ENCODE assay signal across 13 cellular contexts in the genomic region with DNA sequence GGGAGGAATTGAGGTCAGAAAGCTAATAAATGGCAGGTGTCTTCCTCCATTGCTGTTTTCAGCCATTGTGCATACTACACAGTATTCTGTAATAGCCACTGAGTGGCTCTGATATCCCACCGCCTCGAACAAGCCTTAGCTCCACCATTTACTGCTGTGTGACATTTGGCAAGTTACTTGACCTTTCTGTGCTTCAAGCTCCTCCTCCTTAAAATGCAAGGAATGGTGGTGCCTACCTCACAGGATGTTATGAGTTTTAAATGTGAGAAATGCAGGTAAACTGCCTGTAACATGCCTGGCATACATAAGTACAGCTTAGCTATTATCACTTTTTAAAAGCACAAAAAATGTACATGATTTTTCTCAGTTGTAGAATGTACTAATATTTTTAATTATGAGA.
DNase-seq lines count a peak whose midpoint lies in the region; ATAC-seq, FAIRE-seq and TF ChIP-seq lines count a peak whose summit lies in the region.
"Had no signal": no experiment of that assay in that cellular context is flagged by ENCODE, and none has a peak within 500 bp of the region (broad histone marks: within the 10 kb centered on the region; RNA-seq: fewer than 3 reads in every experiment).

No MANE protein-coding gene starts in this region.

- H4K8ac ChIP-seq in H1 (ENCODE audit: extremely low read depth, insufficient read depth, low read length) = no peak overlapping the region

- DNase-seq in HFFc6 = no peak
- no peak for DNase-seq in H1 (ENCODE audit: low read depth in 1 of 2, low spot score in 2 of 2)
- DNase-seq in HepG2 (ENCODE audit: low spot score) = no peak
- DNase-seq in effector CD4-positive, alpha-beta T cell = no peak
- DNase-seq in NCI-H226 = no peak
- no peak for DNase-seq in PC-9
- DNase-seq: CD4-positive, CD25-positive, alpha-beta regulatory T cell; DMS53; GF-D8 had no signal

- H3K9me2 ChIP-seq in PC-9 (ENCODE audit: insufficient read depth) = no peaks in the 10 kb centered on the region

- TF ChIP-seq POLR2A in H1 (IDR thresholded peaks at IDR 0.05; ENCODE audit: control extremely low read depth in 1 of 2, low read depth in 2 of 2, low read length in 2 of 2) (no peak), HepG2 (IDR thresholded peaks at IDR 0.05; ENCODE audit: insufficient read depth in 1 of 2, low read depth in 2 of 2, low read length in 2 of 2) (no peak)

- no peaks in the 10 kb centered on the region for H3K79me1 ChIP-seq in H1 (ENCODE audit: low read depth, low read length)

- 96% methylated on average over 2 of the region's 2 CpGs; no CpG with 5 or more reads in 1 of the 2 experiments for WGBS in H1 (ENCODE audit: extremely low coverage in 1 of 2, insufficient coverage in 1 of 2, insufficient read length in 1 of 2, insufficient replicate concordance in 2 of 2, low coverage in 1 of 2, low lambda C conversion rate in 2 of 2, missing lambda C conversion rate in 1 of 2), 2 experiments
- WGBS in HepG2 (ENCODE audit: low lambda C conversion rate) = 78% methylated on average over 2 of the region's 2 CpGs

- in situ Hi-C loops in HepG2 (cut with HindIII; ENCODE audit: extremely low pct_ligation_motif_present, low pct_unique_long_range_greater_than_20kb) = no loop called here

- no peaks in the 10 kb centered on the region for H3K23me2 ChIP-seq in H1 (ENCODE audit: low read depth, low read length)

- H2AK5ac ChIP-seq in H1 (ENCODE audit: low read depth, low read length) = no peak overlapping the region

- peaks cover 12% of the 10 kb centered on the region for H3K4me1 Mint-ChIP-seq in HFFc6 (ENCODE audit: low read depth)
- H3K4me1 Mint-ChIP-seq: CD4-positive, CD25-positive, alpha-beta regulatory T cell had no signal

- H3K27me3 ChIP-seq in H1 (replicated peaks in 1 of 4; ENCODE audit: control insufficient read depth in 3 of 4, extremely low read depth in 1 of 4, insufficient read depth in 3 of 4, low read length in 3 of 4) = no peaks in the 10 kb centered on the region
- no peaks in the 10 kb centered on the region; a peak in 1 of 5 replicates for H3K27me3 ChIP-seq in HepG2 (ENCODE audit: control insufficient read depth in 1 of 2, insufficient read depth in 2 of 2, low read length in 2 of 2)
- no peaks in the 10 kb centered on the region for H3K27me3 ChIP-seq in PC-9 (ENCODE audit: insufficient read depth, low read depth)
- H3K27me3 ChIP-seq: BLaER1 treated with 17β-estradiol and CSF1 and Interleukin-3, amounts not matched to agents 10 nM and 100 nM had no signal

- peaks cover 5% of the 10 kb centered on the region for H3K36me3 Mint-ChIP-seq in HFFc6 (ENCODE audit: low read depth)
- H3K36me3 Mint-ChIP-seq: CD4-positive, CD25-positive, alpha-beta regulatory T cell had no signal

- no peaks in the 10 kb centered on the region for H3F3A ChIP-seq in PC-9 (ENCODE audit: insufficient read depth, low read depth)

- H3K4me3 ChIP-seq in H1 (ENCODE audit: extremely low read depth in 1 of 4, insufficient read depth in 2 of 4, low read depth in 3 of 4, low read length in 4 of 4) (no peak overlapping the region), HepG2 (replicated peaks in 1 of 3; ENCODE audit: insufficient read depth in 1 of 3, low read depth in 2 of 3, low read length in 3 of 3) (no peak overlapping the region), PC-9 (no peak overlapping the region)
- H3K4me3 ChIP-seq: BLaER1 treated with 17β-estradiol and CSF1 and Interleukin-3, amounts not matched to agents 10 nM and 100 nM had no signal

- H3K36me3 ChIP-seq in H1 (ENCODE audit: control insufficient read depth in 2 of 4, insufficient read depth in 4 of 4, low read length in 3 of 4) = no peaks in the 10 kb centered on the region; a peak in 1 of 8 replicates
- H3K36me3 ChIP-seq in HepG2 (replicated peaks in 1 of 2; ENCODE audit: control insufficient read depth in 1 of 2, insufficient read depth in 2 of 2, low read length in 2 of 2) = no peaks in the 10 kb centered on the region
- no peaks in the 10 kb centered on the region for H3K36me3 ChIP-seq in PC-9 (ENCODE audit: low read depth)
- H3K36me3 ChIP-seq: BLaER1 treated with 17β-estradiol and CSF1 and Interleukin-3, amounts not matched to agents 10 nM and 100 nM had no signal

- H3K27me3 Mint-ChIP-seq in HFFc6 (ENCODE audit: insufficient read depth) = no peaks in the 10 kb centered on the region
- H3K27me3 Mint-ChIP-seq: CD4-positive, CD25-positive, alpha-beta regulatory T cell had no signal

- H2AFZ ChIP-seq in H1 (ENCODE audit: low read length) = no peak overlapping the region
- H2AFZ ChIP-seq in HepG2 (ENCODE audit: low read length) = no peak overlapping the region
- H2AFZ ChIP-seq in PC-9 = no peak overlapping the region

- H2BK15ac ChIP-seq in H1 (ENCODE audit: low read length) = no peak overlapping the region

- CTCF ChIA-PET in H1 (lab: Charles Lee; ENCODE audit: partially characterized antibody) = interaction anchor here (1.0 to 1.8 kb wide), 4 partner anchors 9 to 32 kb away, joined by 3 to 5 read pairs (median 4); no protein-coding TSS in a partner anchor
- CTCF ChIA-PET in HepG2 (lab: Yijun Ruan, JAX; ENCODE audit: low intra/inter-chr PET ratio, low total read pairs) = no interaction called here
- CTCF ChIA-PET in PC-9 (lab: Charles Lee) = no interaction called here

- H3K9ac ChIP-seq in H1 (replicated peaks in 1 of 4; ENCODE audit: extremely low read depth in 1 of 4, low read depth in 3 of 4, low read length in 3 of 4) (no peak overlapping the region), HepG2 (ENCODE audit: insufficient read depth, low read depth, low read length) (no peak overlapping the region)
- H3K9ac ChIP-seq: BLaER1 treated with 17β-estradiol and CSF1 and Interleukin-3, amounts not matched to agents 10 nM and 100 nM had no signal

- no peak overlapping the region for H2BK12ac ChIP-seq in H1 (ENCODE audit: low read depth, low read length)

- H3K79me2 ChIP-seq in H1 (ENCODE audit: control insufficient read depth in 1 of 2, insufficient read depth in 2 of 2, low read length in 2 of 2) (no peaks in the 10 kb centered on the region), HepG2 (ENCODE audit: insufficient read depth, low read length) (no peaks in the 10 kb centered on the region), PC-9 (ENCODE audit: low read depth) (no peaks in the 10 kb centered on the region)

- FAIRE-seq in H1 (lab: Jason Lieb, UNC) (no peak), HepG2 (lab: Jason Lieb, UNC) (no peak)
- FAIRE-seq: GM19239, H54 had no signal

- H3K14ac ChIP-seq in H1 (ENCODE audit: insufficient read length) = no peak overlapping the region

- H3K4me2 ChIP-seq in H1 (ENCODE audit: insufficient read depth in 1 of 2, low read depth in 2 of 2, low read length in 2 of 2) (no peak overlapping the region), HepG2 (ENCODE audit: low read depth, low read length) (no peak overlapping the region), PC-9 (no peak overlapping the region)
- H3K4me2 ChIP-seq: BLaER1 treated with 17β-estradiol and CSF1 and Interleukin-3, amounts not matched to agents 10 nM and 100 nM had no signal

- no peak overlapping the region for H3K23ac ChIP-seq in H1 (ENCODE audit: insufficient read length)

- TF ChIP-seq CTCF in HFFc6 (IDR thresholded peaks at IDR 0.05) = no peak
- TF ChIP-seq CTCF in H1 (IDR thresholded peaks at IDR 0.05; ENCODE audit: control extremely low read depth in 1 of 3, insufficient read depth in 1 of 3, low read depth in 1 of 3, low read length in 3 of 3) = no peak
- no peak for TF ChIP-seq CTCF in HepG2 (CRISPR knock-in tag; IDR thresholded peaks at IDR 0.05)
- TF ChIP-seq CTCF in PC-9 (conservative IDR thresholded peaks at IDR 0.05) = no peak

- no peak overlapping the region for H2BK5ac ChIP-seq in H1 (ENCODE audit: low read depth, low read length)

- TF ChIP-seq EP300 in H1 (IDR thresholded peaks at IDR 0.05; ENCODE audit: borderline replicate concordance in 1 of 2, low read depth in 2 of 2, low read length in 2 of 2) (no peak), HepG2 (IDR thresholded peaks at IDR 0.05; ENCODE audit: low read depth in 2 of 2, low read length in 2 of 2) (no peak), HepG2 (CRISPR knock-in tag; IDR thresholded peaks at IDR 0.05; ENCODE audit: borderline replicate concordance) (no peak)

- no peak overlapping the region for H3K56ac ChIP-seq in H1 (replicated peaks; ENCODE audit: insufficient read length, low read depth, low read length)

- H2BK120ac ChIP-seq in H1 (replicated peaks; ENCODE audit: low read depth, low read length) = no peak overlapping the region

- H4K91ac ChIP-seq in H1 (replicated peaks; ENCODE audit: insufficient read length, low read length) = no peak overlapping the region

- H4K5ac ChIP-seq in H1 (ENCODE audit: insufficient read length, low read depth, low read length) = no peak overlapping the region

- no peak overlapping the region for H2BK20ac ChIP-seq in H1 (ENCODE audit: low read length)

- no peaks in the 10 kb centered on the region for H3K4me1 ChIP-seq in H1 (replicated peaks in 1 of 4; ENCODE audit: control insufficient read depth in 3 of 4, insufficient read depth in 4 of 4, low read length in 3 of 4)
- H3K4me1 ChIP-seq in HepG2 (ENCODE audit: insufficient read depth, low read length) = peaks cover 12% of the 10 kb centered on the region
- no peaks in the 10 kb centered on the region for H3K4me1 ChIP-seq in PC-9 (replicated peaks; ENCODE audit: insufficient read depth)

- H3K4ac ChIP-seq in H1 (replicated peaks; ENCODE audit: insufficient read length, low read depth, low read length) = no peak overlapping the region

- BruUV-seq in HepG2 (replicated peaks; lab: Mats Ljungman, UMichigan) (no TSS peak), PC-9 (replicated peaks; lab: Mats Ljungman, UMichigan) (no TSS peak)

- H3K27ac ChIP-seq in H1 (ENCODE audit: low read depth, low read length) (no peak overlapping the region), HepG2 (ENCODE audit: extremely low read length, insufficient read depth, low read length) (no peak overlapping the region), PC-9 (no peak overlapping the region)
- H3K27ac ChIP-seq: BLaER1 treated with 17β-estradiol and CSF1 and Interleukin-3, amounts not matched to agents 10 nM and 100 nM had no signal

- peak overlapping the region; percentile 68; the same call in 1 of the 2 replicates for H3K4me3 Mint-ChIP-seq in HFFc6
- H3K4me3 Mint-ChIP-seq: CD4-positive, CD25-positive, alpha-beta regulatory T cell had no signal

- H3K9me3 Mint-ChIP-seq in HFFc6 = no peaks in the 10 kb centered on the region

- H3K9me3 ChIP-seq in H1 (ENCODE audit: insufficient read depth in 2 of 2, low read depth in 1 of 2, low read length in 1 of 2) (no peaks in the 10 kb centered on the region), HepG2 (ENCODE audit: low read length) (no peaks in the 10 kb centered on the region), PC-9 (ENCODE audit: insufficient read depth, low read depth) (no peaks in the 10 kb centered on the region)
- H3K9me3 ChIP-seq: BLaER1 treated with 17β-estradiol and CSF1 and Interleukin-3, amounts not matched to agents 10 nM and 100 nM had no signal

- ATAC-seq in HepG2 = no peak
- ATAC-seq: HCT116 had no signal

- intact Hi-C loops in HepG2 (cut with micrococcal nuclease; ENCODE audit: unreplicated experiment) = no loop called here
- intact Hi-C loops in PC-9 (cut with micrococcal nuclease; ENCODE audit: unreplicated experiment) = no loop called here

- no peak for TF ChIP-seq RAD21 in H1 (IDR thresholded peaks at IDR 0.05 in 1 of 2, conservative IDR thresholded peaks at IDR 0.05 in 1 of 2; ENCODE audit: low read depth in 2 of 2, low read length in 2 of 2)
- TF ChIP-seq RAD21 in HepG2 (CRISPR knock-in tag; IDR thresholded peaks at IDR 0.05) = no peak

- H4K20me1 ChIP-seq in H1 (replicated peaks in 1 of 2; ENCODE audit: control insufficient read depth in 1 of 2, insufficient read depth in 2 of 2, low read length in 2 of 2) = no peaks in the 10 kb centered on the region
- no peaks in the 10 kb centered on the region for H4K20me1 ChIP-seq in HepG2 (ENCODE audit: insufficient read depth, low read length)
- H4K20me1 ChIP-seq in PC-9 (ENCODE audit: insufficient read depth) = no peaks in the 10 kb centered on the region
- H4K20me1 ChIP-seq: BLaER1 treated with 17β-estradiol and CSF1 and Interleukin-3, amounts not matched to agents 10 nM and 100 nM had no signal

- H3K18ac ChIP-seq in H1 (ENCODE audit: extremely low read depth, low read length) = no peak overlapping the region

- POLR2A ChIA-PET in H1 (lab: Charles Lee; ENCODE audit: partially characterized antibody) (no interaction called here), HepG2 (lab: Yijun Ruan, JAX) (no interaction called here), PC-9 (lab: Charles Lee; ENCODE audit: unreplicated experiment) (no interaction called here)

- no peak overlapping the region; the same call in 1 of the 2 replicates for H3K27ac Mint-ChIP-seq in HFFc6
- H3K27ac Mint-ChIP-seq: CD4-positive, CD25-positive, alpha-beta regulatory T cell had no signal
